ENCODE assay signal across 8 cellular contexts in the genomic region with DNA sequence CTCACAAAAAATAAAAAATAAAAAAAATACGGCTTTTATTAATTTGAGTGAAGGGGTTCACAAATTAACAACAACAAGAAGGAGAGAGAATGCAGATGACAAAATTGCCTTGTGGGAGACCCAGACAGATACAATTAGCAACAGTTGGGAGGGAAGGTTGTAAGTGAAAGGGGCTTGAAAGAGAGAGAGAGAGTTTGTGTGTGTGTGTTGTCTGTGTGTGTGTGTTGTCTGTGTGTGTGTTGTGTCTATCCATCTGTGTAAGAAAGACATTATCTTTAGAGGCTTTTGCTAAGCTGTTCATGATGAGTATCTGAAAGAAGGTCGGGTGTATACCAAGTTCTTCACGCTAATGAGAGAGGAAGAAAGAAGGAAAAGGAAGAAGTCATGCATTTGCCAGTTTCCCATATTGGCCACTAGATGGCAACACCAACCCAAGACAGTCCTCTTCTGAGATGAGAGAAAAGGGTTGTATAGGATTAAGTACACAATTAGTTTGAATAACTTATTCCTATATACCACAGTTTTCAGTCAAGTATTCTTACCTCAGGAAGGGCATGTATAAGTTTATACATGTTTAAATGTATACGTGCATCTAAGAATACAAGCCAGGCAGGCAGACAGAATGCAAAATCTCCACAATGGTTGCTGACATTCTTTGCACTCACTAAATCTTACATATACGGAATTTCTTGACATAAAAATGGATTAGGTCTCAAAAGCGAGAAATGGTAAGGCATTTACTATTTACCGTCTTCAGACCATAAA.
A peak's percentile ranks its signal among the peaks of the same experiment; 100 is the strongest.
DNase-seq lines count a peak whose midpoint lies in the region; ATAC-seq, FAIRE-seq and TF ChIP-seq lines count a peak whose summit lies in the region.

No MANE protein-coding gene starts in this region.

- peak overlapping the region; percentile 76 for H3K9ac ChIP-seq in endothelial cell of umbilical vein (replicated peaks; ENCODE audit: extremely low read depth, insufficient read depth, low read length)

- no peak for TF ChIP-seq EP300 in transverse colon (IDR thresholded peaks at IDR 0.05; ENCODE audit: low read depth)

- intact Hi-C loops in endothelial cell of umbilical vein (cut with micrococcal nuclease) (loop anchor here (1.0 to 10.0 kb wide), 7 partner anchors 64 to 1353 kb away; no protein-coding TSS in a partner anchor), transverse colon (cut with DNase I; ENCODE audit: low total_unique reads) (no loop called here)

- peak overlapping the region; percentile 9 to 73 (median 22) for H3K4me3 ChIP-seq in endothelial cell of umbilical vein (replicated peaks in 1 of 3; ENCODE audit: insufficient read depth in 1 of 3, low read depth in 1 of 3, low read length in 3 of 3)
- peak overlapping the region in 3 of 4 donors; percentile 23 to 49 (median 37) for H3K4me3 ChIP-seq in transverse colon

- POLR2A ChIA-PET in endothelial cell of umbilical vein (lab: Charles Lee): no interaction called here

- H3K79me2 ChIP-seq in endothelial cell of umbilical vein (ENCODE audit: control insufficient read depth, insufficient read depth, low read length): no peaks in the 10 kb centered on the region

- H3K36me3 ChIP-seq in endothelial cell of umbilical vein (ENCODE audit: control insufficient read depth in 2 of 2, extremely low read depth in 1 of 2, insufficient read depth in 2 of 2, low read length in 2 of 2): no peaks in the 10 kb centered on the region
- H3K36me3 ChIP-seq in transverse colon: no peaks in the 10 kb centered on the region

- no peaks in the 10 kb centered on the region for H3K9me3 ChIP-seq in endothelial cell of umbilical vein (replicated peaks; ENCODE audit: control insufficient read depth, insufficient read depth, low read length)
- no peaks in the 10 kb centered on the region for H3K9me3 ChIP-seq in transverse colon

- TF ChIP-seq CTCF in endothelial cell of umbilical vein (IDR thresholded peaks at IDR 0.05; ENCODE audit: extremely low read depth in 1 of 2, insufficient read depth in 1 of 2, low read depth in 1 of 2, low read length in 2 of 2) (peak; percentile 66 to 74), transverse colon (IDR thresholded peaks at IDR 0.05) (peak; percentile 84 to 92 (median 89))

- H3K27ac ChIP-seq in endothelial cell of umbilical vein (ENCODE audit: insufficient read depth, low read depth, low read length): peak overlapping the region; percentile 40
- peak overlapping the region; percentile 47 to 80 (median 72) for H3K27ac ChIP-seq in transverse colon

- H3K4me2 ChIP-seq in endothelial cell of umbilical vein (ENCODE audit: insufficient read depth, low read length): peak overlapping the region; percentile 77

- CTCF ChIA-PET in endothelial cell of umbilical vein (lab: Charles Lee): interaction anchor here (0.6 to 4.1 kb wide), 20 partner anchors 60 to 1351 kb away, joined by 3 to 46 read pairs (median 5); a partner anchor contains a TSS

- peak overlapping the region; percentile 68 for H2AFZ ChIP-seq in endothelial cell of umbilical vein (ENCODE audit: low read depth, low read length)

- H3K4me1 ChIP-seq in endothelial cell of umbilical vein (ENCODE audit: control insufficient read depth, extremely low read depth, insufficient read depth, low read length) (peaks cover 4% of the 10 kb centered on the region), transverse colon (peaks cover 0 to 40% (median 12%) of the 10 kb centered on the region in 4 donors)

- DNase-seq in AG20443 (ENCODE audit: low spot score) (peak; percentile 64), GM12891 (ENCODE audit: insufficient read length, low spot score) (peak; percentile 22), NCI-H146 treated with DMSO at 0.1 percent for 48 hours (lab: John Stamatoyannopoulos, UW; ENCODE audit: unreplicated experiment) (peak; percentile 71), endothelial cell of umbilical vein (ENCODE audit: low read depth, low spot score) (peak; percentile 84), mucosa of gallbladder (ENCODE audit: low spot score) (peak; percentile 51), transverse colon (no peak)

- FAIRE-seq in GM12891 (lab: Jason Lieb, UNC): no peak
- FAIRE-seq in TTC549 (lab: Jason Lieb, UNC): peak; percentile 75
- peak; percentile 67 for FAIRE-seq in endothelial cell of umbilical vein (lab: Jason Lieb, UNC)

- no TSS peak for BruUV-seq in endothelial cell of umbilical vein (replicated peaks; lab: Mats Ljungman, UMichigan)

- H3K27me3 ChIP-seq in endothelial cell of umbilical vein (ENCODE audit: control insufficient read depth in 2 of 2, insufficient read depth in 2 of 2, low read length in 2 of 2) (no peaks in the 10 kb centered on the region), transverse colon (no peaks in the 10 kb centered on the region)

- no peaks in the 10 kb centered on the region for H3K9me1 ChIP-seq in endothelial cell of umbilical vein (replicated peaks; ENCODE audit: control insufficient read depth, extremely low read depth, insufficient read depth, low read length)

- peak; percentile 73 for ATAC-seq in HG02763 (IDR thresholded peaks at IDR 0.05; ENCODE audit: unreplicated experiment)

- 11 to 13% methylated on average over 7 of the region's 7 CpGs for WGBS in transverse colon (ENCODE audit: low coverage in 1 of 2), 2 donors

- in situ Hi-C loops in transverse colon (cut with MboI; ENCODE audit: low pct_ligation_motif_present in 1 of 4, low pct_unique_long_range_greater_than_20kb in 1 of 4, low sequenced_read_pairs in 3 of 4): loop anchor here in 3 of 4 donors (5.0 to 25.0 kb wide), 4 partner anchors 173 to 373 kb away; a partner anchor contains a TSS

- TF ChIP-seq POLR2A in GM12891 (IDR thresholded peaks at IDR 0.05; ENCODE audit: low read depth, low read length) (no peak), endothelial cell of umbilical vein (IDR thresholded peaks at IDR 0.05; ENCODE audit: low read depth, low read length) (no peak), transverse colon (IDR thresholded peaks at IDR 0.05) (no peak)

- H4K20me1 ChIP-seq in endothelial cell of umbilical vein (replicated peaks; ENCODE audit: control insufficient read depth, extremely low read depth, insufficient read depth, low read length): no peaks in the 10 kb centered on the region

- dilution Hi-C loops in endothelial cell of umbilical vein (cut with MboI; ENCODE audit: extremely low pct_ligation_motif_present, low sequenced_read_pairs): no loop called here

TF ChIP-seq in GM12891, 5 proteins besides CTCF, POLR2A, EP300 and RAD21:
- TF ChIP-seq POLR2AphosphoS5 (IDR thresholded peaks at IDR 0.05; ENCODE audit: low read depth, low read length): no peak
- 0 out of 2 replicates have a peak, but pooled peaks have one; percentile 17 for TF ChIP-seq SPI1 (IDR thresholded peaks at IDR 0.05; ENCODE audit: low read depth, low read length)

TF ChIP-seq in endothelial cell of umbilical vein, 7 proteins besides CTCF, POLR2A, EP300 and RAD21:
- TF ChIP-seq POLR2AphosphoS5 (IDR thresholded peaks at IDR 0.05; ENCODE audit: insufficient read depth, low read depth, low read length): no peak
- no peak for TF ChIP-seq MYC (IDR thresholded peaks at IDR 0.05; ENCODE audit: low read depth, low read length)
- TF ChIP-seq GATA2 (IDR thresholded peaks at IDR 0.05; ENCODE audit: insufficient read depth, insufficient read length, low read depth, low read length): no peak
- TF ChIP-seq EZH2 (IDR thresholded peaks at IDR 0.05; ENCODE audit: borderline replicate concordance, low read depth, low read length, severe bottlenecking): no peak
- no peak for TF ChIP-seq JUN (IDR thresholded peaks at IDR 0.05; ENCODE audit: borderline replicate concordance, insufficient read depth, insufficient read length, low read depth)
- TF ChIP-seq, protein P1, sequence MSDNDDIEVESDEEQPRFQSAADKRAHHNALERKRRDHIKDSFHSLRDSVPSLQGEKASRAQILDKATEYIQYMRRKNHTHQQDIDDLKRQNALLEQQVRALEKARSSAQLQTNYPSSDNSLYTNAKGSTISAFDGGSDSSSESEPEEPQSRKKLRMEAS (IDR thresholded peaks at IDR 0.05; ENCODE audit: insufficient read depth, insufficient read length): no peak
- TF ChIP-seq FOS (IDR thresholded peaks at IDR 0.05; ENCODE audit: borderline replicate concordance, insufficient read depth, low read length): no peak
